In genomic region chr15:41871175-41871905, GRCh38 we compare ENCODE assay signal across 20 cellular contexts. TPM values are rescaled to one million over a fixed set of nuclear protein-coding genes. Genes with fewer than 3 reads are reported as not detected.
DNase-seq lines count a peak whose midpoint lies in the region; ATAC-seq lines count a peak whose summit lies in the region.
"Had no signal": no experiment of that assay in that cellular context is flagged by ENCODE, and none has a peak within 500 bp of the region (broad histone marks: within the 10 kb centered on the region; RNA-seq: fewer than 3 reads in every experiment).

No MANE protein-coding gene starts in this region.

- H3K4me3 Mint-ChIP-seq in T-helper 2 cell treated with Interferon-gamma antibody and Interleukin-4, amounts not matched to agents 5 μg/mL and 100 μg/mL, for 36 hours: no peak overlapping the region
- peak overlapping the region; percentile 50 for H3K4me3 Mint-ChIP-seq in activated T-helper 17 cell treated with anti-CD3 and anti-CD28 coated beads, Interleukin-2, amount 50 U/mL, for 72 hours
- H3K4me3 Mint-ChIP-seq: activated naive CD8-positive, alpha-beta T cell treated with anti-CD3 and anti-CD28 coated beads for 36 hours had no signal

- ATAC-seq in Right ventricle myocardium superior (ENCODE audit: poor library complexity): peak; percentile 11
- ATAC-seq in activated T-helper 17 cell treated with anti-CD3 and anti-CD28 coated beads, Interleukin-2, amount 50 U/mL, for 72 hours (replicated peaks): no peak
- ATAC-seq in GM18867 (IDR thresholded peaks at IDR 0.05; ENCODE audit: unreplicated experiment): no peak
- ATAC-seq: gastroesophageal sphincter had no signal

- no peak overlapping the region for H3K9ac ChIP-seq in skeletal muscle satellite cell (ENCODE audit: low read depth, low read length)

- no peaks in the 10 kb centered on the region for H3K27me3 Mint-ChIP-seq in T-helper 2 cell treated with Interferon-gamma antibody and Interleukin-4, amounts not matched to agents 5 μg/mL and 100 μg/mL, for 36 hours (ENCODE audit: low read depth)
- H3K27me3 Mint-ChIP-seq in activated T-helper 17 cell treated with anti-CD3 and anti-CD28 coated beads, Interleukin-2, amount 50 U/mL, for 72 hours: no peaks in the 10 kb centered on the region
- H3K27me3 Mint-ChIP-seq: activated naive CD8-positive, alpha-beta T cell treated with anti-CD3 and anti-CD28 coated beads for 36 hours had no signal

- H3K4me1 Mint-ChIP-seq in T-helper 2 cell treated with Interferon-gamma antibody and Interleukin-4, amounts not matched to agents 5 μg/mL and 100 μg/mL, for 36 hours (ENCODE audit: low read depth): peaks cover 4% of the 10 kb centered on the region
- peaks cover 23% of the 10 kb centered on the region for H3K4me1 Mint-ChIP-seq in activated T-helper 17 cell treated with anti-CD3 and anti-CD28 coated beads, Interleukin-2, amount 50 U/mL, for 72 hours

- H3K9me3 Mint-ChIP-seq in T-helper 2 cell treated with Interferon-gamma antibody and Interleukin-4, amounts not matched to agents 5 μg/mL and 100 μg/mL, for 36 hours: no peaks in the 10 kb centered on the region
- H3K9me3 Mint-ChIP-seq in activated T-helper 17 cell treated with anti-CD3 and anti-CD28 coated beads, Interleukin-2, amount 50 U/mL, for 72 hours: no peaks in the 10 kb centered on the region
- H3K9me3 Mint-ChIP-seq: activated naive CD8-positive, alpha-beta T cell treated with anti-CD3 and anti-CD28 coated beads for 36 hours had no signal

- no peaks in the 10 kb centered on the region for H3K27me3 ChIP-seq in skeletal muscle satellite cell (ENCODE audit: control insufficient read depth, insufficient read depth, low read length)
- H3K27me3 ChIP-seq: gastroesophageal sphincter, transverse colon had no signal

- H3K36me3 Mint-ChIP-seq in T-helper 2 cell treated with Interferon-gamma antibody and Interleukin-4, amounts not matched to agents 5 μg/mL and 100 μg/mL, for 36 hours (ENCODE audit: low read depth): no peaks in the 10 kb centered on the region
- no peaks in the 10 kb centered on the region for H3K36me3 Mint-ChIP-seq in activated T-helper 17 cell treated with anti-CD3 and anti-CD28 coated beads, Interleukin-2, amount 50 U/mL, for 72 hours (ENCODE audit: low read depth)
- H3K36me3 Mint-ChIP-seq: activated naive CD8-positive, alpha-beta T cell treated with anti-CD3 and anti-CD28 coated beads for 36 hours; CD4-positive, CD25-positive, alpha-beta regulatory T cell had no signal

- H3K27ac Mint-ChIP-seq in T-helper 2 cell treated with Interferon-gamma antibody and Interleukin-4, amounts not matched to agents 5 μg/mL and 100 μg/mL, for 36 hours: peak overlapping the region; percentile 94
- H3K27ac Mint-ChIP-seq in activated T-helper 17 cell treated with anti-CD3 and anti-CD28 coated beads, Interleukin-2, amount 50 U/mL, for 72 hours: peak overlapping the region; percentile 85

- intact Hi-C loops in Right ventricle myocardium superior (cut with DNase I): no loop called here
- intact Hi-C loops in cardiac septum (cut with DNase I): no loop called here

- H3K4me1 ChIP-seq in skeletal muscle satellite cell (ENCODE audit: control insufficient read depth, insufficient read depth, low read length): peaks cover 16% of the 10 kb centered on the region
- H3K4me1 ChIP-seq: gastroesophageal sphincter, transverse colon had no signal

- H3K36me3 ChIP-seq in skeletal muscle satellite cell (ENCODE audit: insufficient read depth, low read length): no peaks in the 10 kb centered on the region
- H3K36me3 ChIP-seq: gastroesophageal sphincter, transverse colon, WERI-Rb-1 had no signal

- peak overlapping the region; percentile 16 for H3K4me2 ChIP-seq in skeletal muscle satellite cell (ENCODE audit: low read length)

- H3K9me3 ChIP-seq in skeletal muscle satellite cell (replicated peaks; ENCODE audit: low read length): no peaks in the 10 kb centered on the region
- H3K9me3 ChIP-seq: gastroesophageal sphincter, transverse colon had no signal

- no peak overlapping the region for H3K4me3 ChIP-seq in skeletal muscle satellite cell (ENCODE audit: low read length)
- H3K4me3 ChIP-seq: gastroesophageal sphincter, transverse colon had no signal

- DNase-seq in T-helper 2 cell treated with Interferon-gamma antibody and Interleukin-4, amounts not matched to agents 5 μg/mL and 100 μg/mL, for 36 hours (ENCODE audit: low spot score): no peak
- DNase-seq in T-helper 2 cell (no peak), Right ventricle myocardium superior (no peak), cardiac septum (ENCODE audit: low spot score) (no peak), NCI-H2171 (lab: John Stamatoyannopoulos, UW) (no peak)
- DNase-seq: 8988T, DMS 273 treated with DMSO at 0.1 percent for 48 hours, hippocampal formation, NCI-H1436, NCI-H2081 treated with DMSO at 0.1 percent for 48 hours, NCI-H774, RPMI8226, transverse colon, WERI-Rb-1 had no signal

RNA-seq across cellular contexts. Expression of gene SPTBN5, which starts 22.5 kb away (rescaled TPM):
- total RNA-seq in Right ventricle myocardium superior (3.4 TPM), cardiac septum (2.4 TPM)
- 1 to 10 TPM; 2.4 to 4.9 TPM for total RNA-seq in activated T-helper 17 cell treated with anti-CD3 and anti-CD28 coated beads, Interleukin-2, amount 50 U/mL, for 72 hours
- total RNA-seq in skeletal muscle satellite cell (2012; rRNA removed): 0.22 and 0.25 TPM in 2 replicates

RNA-seq across cellular contexts. Expression of gene PLA2G4B, which starts 32.7 kb away (rescaled TPM):
- total RNA-seq in Right ventricle myocardium superior (3.6 TPM), cardiac septum (3.4 TPM)
- total RNA-seq in activated T-helper 17 cell treated with anti-CD3 and anti-CD28 coated beads, Interleukin-2, amount 50 U/mL, for 72 hours: 1 to 10 TPM; 2.7 to 8.3 TPM
- 0.44 and 0.76 TPM in 2 replicates for total RNA-seq in skeletal muscle satellite cell (2012; rRNA removed)

RNA-seq across cellular contexts. Expression of gene JMJD7, which starts 43.4 kb away (rescaled TPM):
- total RNA-seq in Right ventricle myocardium superior: 14.3 TPM
- 16.3 TPM for total RNA-seq in cardiac septum
- 10 to 100 TPM; 12.0 to 16.6 TPM for total RNA-seq in activated T-helper 17 cell treated with anti-CD3 and anti-CD28 coated beads, Interleukin-2, amount 50 U/mL, for 72 hours
- total RNA-seq in skeletal muscle satellite cell (2012; rRNA removed): 1.8 and 10.0 TPM in 2 replicates
